In the genomic region with DNA sequence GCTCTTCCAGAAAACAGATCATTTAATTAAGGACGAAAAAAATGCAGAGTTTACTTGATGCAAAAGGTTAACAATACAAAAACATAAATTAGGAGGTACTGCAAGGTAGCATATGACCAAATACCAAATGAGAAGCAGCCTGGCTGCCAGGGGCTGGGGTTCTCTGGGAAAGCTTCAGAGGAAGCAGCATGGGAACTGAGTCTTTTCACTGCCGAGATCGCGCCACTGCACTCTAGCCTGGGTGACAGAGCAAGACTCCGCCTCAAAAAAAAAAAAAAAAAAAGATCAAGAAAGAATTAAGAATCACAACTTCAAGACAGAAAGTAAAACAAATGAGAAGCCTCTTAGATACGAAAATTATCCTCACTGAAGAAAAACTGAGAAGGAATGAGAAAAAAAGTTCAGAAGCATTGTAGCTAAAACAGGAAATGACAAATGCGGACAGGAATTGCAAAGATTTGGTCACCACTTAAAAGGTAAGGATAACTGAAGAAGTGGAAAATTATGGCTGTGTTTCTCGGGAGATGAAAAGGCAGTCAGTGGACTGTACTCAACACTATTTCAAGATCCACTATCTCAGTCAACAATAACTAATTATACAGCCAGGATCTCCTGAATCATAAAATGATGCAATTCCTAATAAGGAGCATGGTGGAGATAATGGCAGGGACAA, we compare ENCODE assay signal across 1 cellular context.
TF ChIP-seq lines count a peak whose summit lies in the region.

No MANE protein-coding gene starts in this region.

TF ChIP-seq in HepG2, 621 proteins besides CTCF, POLR2A, EP300 and RAD21:
- TF ChIP-seq ATF7 (IDR thresholded peaks at IDR 0.05) = 0 out of 2 replicates have a peak, but pooled peaks have one; percentile 13
- TF ChIP-seq ATF7 (CRISPR knock-in tag; IDR thresholded peaks at IDR 0.05) = no peak
- TF ChIP-seq KLF13 (CRISPR knock-in tag; IDR thresholded peaks at IDR 0.05) = no peak
- no peak for TF ChIP-seq HNF4A (CRISPR knock-in tag; IDR thresholded peaks at IDR 0.05)
- TF ChIP-seq, protein P1, sequence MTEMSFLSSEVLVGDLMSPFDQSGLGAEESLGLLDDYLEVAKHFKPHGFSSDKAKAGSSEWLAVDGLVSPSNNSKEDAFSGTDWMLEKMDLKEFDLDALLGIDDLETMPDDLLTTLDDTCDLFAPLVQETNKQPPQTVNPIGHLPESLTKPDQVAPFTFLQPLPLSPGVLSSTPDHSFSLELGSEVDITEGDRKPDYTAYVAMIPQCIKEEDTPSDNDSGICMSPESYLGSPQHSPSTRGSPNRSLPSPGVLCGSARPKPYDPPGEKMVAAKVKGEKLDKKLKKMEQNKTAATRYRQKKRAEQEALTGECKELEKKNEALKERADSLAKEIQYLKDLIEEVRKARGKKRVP (CRISPR knock-in tag; IDR thresholded peaks at IDR 0.05) = peak in 1 of 2 experiments; percentile 25; a peak in 1 of 4 replicates
- TF ChIP-seq RCOR2 (CRISPR knock-in tag; IDR thresholded peaks at IDR 0.05) = 0 out of 2 replicates have a peak, but pooled peaks have one; percentile 10
- no peak for TF ChIP-seq ZBTB8A (CRISPR knock-in tag; IDR thresholded peaks at IDR 0.05; ENCODE audit: borderline replicate concordance, low read depth)
- TF ChIP-seq SMAD9 (CRISPR knock-in tag; IDR thresholded peaks at IDR 0.05) = no peak
- TF ChIP-seq ZNF589 (CRISPR knock-in tag; conservative IDR thresholded peaks at IDR 0.05) = no peak
- TF ChIP-seq NCOA1 (CRISPR knock-in tag; IDR thresholded peaks at IDR 0.05) = no peak
- TF ChIP-seq, protein P2, sequence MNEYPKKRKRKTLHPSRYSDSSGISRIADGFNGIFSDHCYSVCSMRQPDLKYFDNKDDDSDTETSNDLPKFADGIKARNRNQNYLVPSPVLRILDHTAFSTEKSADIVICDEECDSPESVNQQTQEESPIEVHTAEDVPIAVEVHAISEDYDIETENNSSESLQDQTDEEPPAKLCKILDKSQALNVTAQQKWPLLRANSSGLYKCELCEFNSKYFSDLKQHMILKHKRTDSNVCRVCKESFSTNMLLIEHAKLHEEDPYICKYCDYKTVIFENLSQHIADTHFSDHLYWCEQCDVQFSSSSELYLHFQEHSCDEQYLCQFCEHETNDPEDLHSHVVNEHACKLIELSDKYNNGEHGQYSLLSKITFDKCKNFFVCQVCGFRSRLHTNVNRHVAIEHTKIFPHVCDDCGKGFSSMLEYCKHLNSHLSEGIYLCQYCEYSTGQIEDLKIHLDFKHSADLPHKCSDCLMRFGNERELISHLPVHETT (CRISPR knock-in tag; conservative IDR thresholded peaks at IDR 0.05) = no peak
- TF ChIP-seq, protein P3, sequence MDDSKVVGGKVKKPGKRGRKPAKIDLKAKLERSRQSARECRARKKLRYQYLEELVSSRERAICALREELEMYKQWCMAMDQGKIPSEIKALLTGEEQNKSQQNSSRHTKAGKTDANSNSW (CRISPR knock-in tag; IDR thresholded peaks at IDR 0.05; ENCODE audit: borderline replicate concordance) = no peak
- TF ChIP-seq, protein P4, sequence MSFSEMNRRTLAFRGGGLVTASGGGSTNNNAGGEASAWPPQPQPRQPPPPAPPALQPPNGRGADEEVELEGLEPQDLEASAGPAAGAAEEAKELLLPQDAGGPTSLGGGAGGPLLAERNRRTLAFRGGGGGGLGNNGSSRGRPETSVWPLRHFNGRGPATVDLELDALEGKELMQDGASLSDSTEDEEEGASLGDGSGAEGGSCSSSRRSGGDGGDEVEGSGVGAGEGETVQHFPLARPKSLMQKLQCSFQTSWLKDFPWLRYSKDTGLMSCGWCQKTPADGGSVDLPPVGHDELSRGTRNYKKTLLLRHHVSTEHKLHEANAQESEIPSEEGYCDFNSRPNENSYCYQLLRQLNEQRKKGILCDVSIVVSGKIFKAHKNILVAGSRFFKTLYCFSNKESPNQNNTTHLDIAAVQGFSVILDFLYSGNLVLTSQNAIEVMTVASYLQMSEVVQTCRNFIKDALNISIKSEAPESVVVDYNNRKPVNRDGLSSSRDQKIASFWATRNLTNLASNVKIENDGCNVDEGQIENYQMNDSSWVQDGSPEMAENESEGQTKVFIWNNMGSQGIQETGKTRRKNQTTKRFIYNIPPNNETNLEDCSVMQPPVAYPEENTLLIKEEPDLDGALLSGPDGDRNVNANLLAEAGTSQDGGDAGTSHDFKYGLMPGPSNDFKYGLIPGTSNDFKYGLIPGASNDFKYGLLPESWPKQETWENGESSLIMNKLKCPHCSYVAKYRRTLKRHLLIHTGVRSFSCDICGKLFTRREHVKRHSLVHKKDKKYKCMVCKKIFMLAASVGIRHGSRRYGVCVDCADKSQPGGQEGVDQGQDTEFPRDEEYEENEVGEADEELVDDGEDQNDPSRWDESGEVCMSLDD (CRISPR knock-in tag; IDR thresholded peaks at IDR 0.05; ENCODE audit: borderline replicate concordance) = no peak
- TF ChIP-seq ZNF563 (CRISPR knock-in tag; IDR thresholded peaks at IDR 0.05) = no peak
- TF ChIP-seq, protein P5, sequence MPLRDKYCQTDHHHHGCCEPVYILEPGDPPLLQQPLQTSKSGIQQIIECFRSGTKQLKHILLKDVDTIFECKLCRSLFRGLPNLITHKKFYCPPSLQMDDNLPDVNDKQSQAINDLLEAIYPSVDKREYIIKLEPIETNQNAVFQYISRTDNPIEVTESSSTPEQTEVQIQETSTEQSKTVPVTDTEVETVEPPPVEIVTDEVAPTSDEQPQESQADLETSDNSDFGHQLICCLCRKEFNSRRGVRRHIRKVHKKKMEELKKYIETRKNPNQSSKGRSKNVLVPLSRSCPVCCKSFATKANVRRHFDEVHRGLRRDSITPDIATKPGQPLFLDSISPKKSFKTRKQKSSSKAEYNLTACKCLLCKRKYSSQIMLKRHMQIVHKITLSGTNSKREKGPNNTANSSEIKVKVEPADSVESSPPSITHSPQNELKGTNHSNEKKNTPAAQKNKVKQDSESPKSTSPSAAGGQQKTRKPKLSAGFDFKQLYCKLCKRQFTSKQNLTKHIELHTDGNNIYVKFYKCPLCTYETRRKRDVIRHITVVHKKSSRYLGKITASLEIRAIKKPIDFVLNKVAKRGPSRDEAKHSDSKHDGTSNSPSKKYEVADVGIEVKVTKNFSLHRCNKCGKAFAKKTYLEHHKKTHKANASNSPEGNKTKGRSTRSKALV (CRISPR knock-in tag; IDR thresholded peaks at IDR 0.05) = no peak
- TF ChIP-seq GZF1 (CRISPR knock-in tag; IDR thresholded peaks at IDR 0.05) = no peak
- TF ChIP-seq CEBPB (IDR thresholded peaks at IDR 0.05; ENCODE audit: borderline replicate concordance, low read depth, low read length) = peak; percentile 46; the same call in 1 of the 2 replicates
- TF ChIP-seq ZNF501 (CRISPR knock-in tag; IDR thresholded peaks at IDR 0.05) = no peak
- TF ChIP-seq, protein P6, sequence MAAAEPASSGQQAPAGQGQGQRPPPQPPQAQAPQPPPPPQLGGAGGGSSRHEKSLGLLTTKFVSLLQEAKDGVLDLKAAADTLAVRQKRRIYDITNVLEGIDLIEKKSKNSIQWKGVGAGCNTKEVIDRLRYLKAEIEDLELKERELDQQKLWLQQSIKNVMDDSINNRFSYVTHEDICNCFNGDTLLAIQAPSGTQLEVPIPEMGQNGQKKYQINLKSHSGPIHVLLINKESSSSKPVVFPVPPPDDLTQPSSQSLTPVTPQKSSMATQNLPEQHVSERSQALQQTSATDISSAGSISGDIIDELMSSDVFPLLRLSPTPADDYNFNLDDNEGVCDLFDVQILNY (CRISPR knock-in tag; conservative IDR thresholded peaks at IDR 0.05) = no peak
- TF ChIP-seq SOX6 (IDR thresholded peaks at IDR 0.05) = no peak
- TF ChIP-seq SOX6 (CRISPR knock-in tag; IDR thresholded peaks at IDR 0.05) = 0 out of 2 replicates have a peak, but pooled peaks have one; percentile 20
- TF ChIP-seq CEBPG (CRISPR knock-in tag; IDR thresholded peaks at IDR 0.05) = no peak
